In genomic region chr7:151754688-151755130, GRCh38 we compare ENCODE assay signal across 3 cellular contexts.
TF ChIP-seq lines count a peak whose summit lies in the region.

No MANE protein-coding gene starts in this region.

TF ChIP-seq in SK-N-SH, 30 proteins besides CTCF, POLR2A, EP300 and RAD21:
- no peak for TF ChIP-seq FOXJ3 (CRISPR knock-in tag; IDR thresholded peaks at IDR 0.05)
- TF ChIP-seq EZH2phosphoT487 (IDR thresholded peaks at IDR 0.05; ENCODE audit: borderline replicate concordance, low read depth) = no peak
- TF ChIP-seq POLR2AphosphoS5 (IDR thresholded peaks at IDR 0.05; ENCODE audit: low read depth, low read length) = no peak
- no peak for TF ChIP-seq MEF2A (IDR thresholded peaks at IDR 0.05; ENCODE audit: borderline replicate concordance, low read depth)
- no peak for TF ChIP-seq TAF1 (IDR thresholded peaks at IDR 0.05; ENCODE audit: borderline replicate concordance, low read depth, low read length)
- TF ChIP-seq REST (IDR thresholded peaks at IDR 0.05; ENCODE audit: low read depth, low read length) = no peak
- TF ChIP-seq NRF1 (IDR thresholded peaks at IDR 0.05; ENCODE audit: low read depth, low read length) = no peak
- no peak for TF ChIP-seq RXRA (IDR thresholded peaks at IDR 0.05; ENCODE audit: borderline replicate concordance, low read depth)
- no peak for TF ChIP-seq GABPA (IDR thresholded peaks at IDR 0.05; ENCODE audit: low read depth)
- no peak for TF ChIP-seq JUND (IDR thresholded peaks at IDR 0.05)
- TF ChIP-seq SIN3A (IDR thresholded peaks at IDR 0.05; ENCODE audit: borderline replicate concordance, low read depth, low read length) = no peak
- no peak for TF ChIP-seq TCF12 (IDR thresholded peaks at IDR 0.05)
- TF ChIP-seq RFX5 (IDR thresholded peaks at IDR 0.05; ENCODE audit: low read length) = no peak
- TF ChIP-seq RCOR1 (IDR thresholded peaks at IDR 0.05; ENCODE audit: low read length) = no peak
- TF ChIP-seq YY1 (IDR thresholded peaks at IDR 0.05; ENCODE audit: low read depth) = no peak
- no peak for TF ChIP-seq SMC3 (IDR thresholded peaks at IDR 0.05; ENCODE audit: low read depth, low read length)
- TF ChIP-seq MXI1 (IDR thresholded peaks at IDR 0.05; ENCODE audit: low read depth, low read length) = no peak

TF ChIP-seq in SK-N-SH treated with all-trans-retinoic acid at 6 μM for 48 hours, 23 proteins besides CTCF, POLR2A, EP300 and RAD21:
- TF ChIP-seq OSR1 (CRISPR knock-in tag; IDR thresholded peaks at IDR 0.05) (no peak), TOX (CRISPR knock-in tag; IDR thresholded peaks at IDR 0.05; ENCODE audit: borderline replicate concordance) (no peak), PATZ1 (CRISPR knock-in tag; IDR thresholded peaks at IDR 0.05; ENCODE audit: borderline replicate concordance) (no peak), PPARA (CRISPR knock-in tag; IDR thresholded peaks at IDR 0.05; ENCODE audit: borderline replicate concordance) (no peak), ESRRG (CRISPR knock-in tag; IDR thresholded peaks at IDR 0.05) (no peak), TSHZ2 (CRISPR knock-in tag; IDR thresholded peaks at IDR 0.05) (no peak), CREB5 (CRISPR knock-in tag; IDR thresholded peaks at IDR 0.05; ENCODE audit: low read depth) (no peak), CSDC2 (CRISPR knock-in tag; IDR thresholded peaks at IDR 0.05) (no peak), POU6F1 (CRISPR knock-in tag; IDR thresholded peaks at IDR 0.05; ENCODE audit: borderline replicate concordance, low read depth) (no peak), ZNF8 (CRISPR knock-in tag; IDR thresholded peaks at IDR 0.05) (no peak), ZC3H10 (CRISPR knock-in tag; IDR thresholded peaks at IDR 0.05) (no peak), ZFP30 (CRISPR knock-in tag; IDR thresholded peaks at IDR 0.05) (no peak)
TF ChIP-seq in SK-N-SH treated with all-trans-retinoic acid at 6 μM for 48 hours: peak in this region for 0.

TF ChIP-seq in H1, 55 proteins besides CTCF, POLR2A, EP300 and RAD21:
- no peak for TF ChIP-seq TEAD4 (IDR thresholded peaks at IDR 0.05; ENCODE audit: low read depth, low read length)
- TF ChIP-seq HDAC6 (IDR thresholded peaks at IDR 0.05; ENCODE audit: low read depth, low read length) = no peak
- TF ChIP-seq HDAC2 (IDR thresholded peaks at IDR 0.05; ENCODE audit: borderline replicate concordance in 1 of 2, low read depth in 2 of 2, low read length in 2 of 2) = no peak
- TF ChIP-seq ZNF274 (IDR thresholded peaks at IDR 0.05; ENCODE audit: borderline replicate concordance, extremely low read depth, low read length) = no peak
- no peak for TF ChIP-seq EGR1 (IDR thresholded peaks at IDR 0.05; ENCODE audit: borderline replicate concordance, low read depth, low read length)
- TF ChIP-seq KDM4A (IDR thresholded peaks at IDR 0.05; ENCODE audit: low read depth, low read length, severe bottlenecking) = no peak
- TF ChIP-seq RBBP5 (IDR thresholded peaks at IDR 0.05; ENCODE audit: borderline replicate concordance, low read depth, low read length) = no peak
- no peak for TF ChIP-seq CREB1 (IDR thresholded peaks at IDR 0.05)
- TF ChIP-seq SP4 (IDR thresholded peaks at IDR 0.05; ENCODE audit: low read length) = no peak
